Comparison of ENCODE assay signal across 10 cellular contexts in the genomic region with DNA sequence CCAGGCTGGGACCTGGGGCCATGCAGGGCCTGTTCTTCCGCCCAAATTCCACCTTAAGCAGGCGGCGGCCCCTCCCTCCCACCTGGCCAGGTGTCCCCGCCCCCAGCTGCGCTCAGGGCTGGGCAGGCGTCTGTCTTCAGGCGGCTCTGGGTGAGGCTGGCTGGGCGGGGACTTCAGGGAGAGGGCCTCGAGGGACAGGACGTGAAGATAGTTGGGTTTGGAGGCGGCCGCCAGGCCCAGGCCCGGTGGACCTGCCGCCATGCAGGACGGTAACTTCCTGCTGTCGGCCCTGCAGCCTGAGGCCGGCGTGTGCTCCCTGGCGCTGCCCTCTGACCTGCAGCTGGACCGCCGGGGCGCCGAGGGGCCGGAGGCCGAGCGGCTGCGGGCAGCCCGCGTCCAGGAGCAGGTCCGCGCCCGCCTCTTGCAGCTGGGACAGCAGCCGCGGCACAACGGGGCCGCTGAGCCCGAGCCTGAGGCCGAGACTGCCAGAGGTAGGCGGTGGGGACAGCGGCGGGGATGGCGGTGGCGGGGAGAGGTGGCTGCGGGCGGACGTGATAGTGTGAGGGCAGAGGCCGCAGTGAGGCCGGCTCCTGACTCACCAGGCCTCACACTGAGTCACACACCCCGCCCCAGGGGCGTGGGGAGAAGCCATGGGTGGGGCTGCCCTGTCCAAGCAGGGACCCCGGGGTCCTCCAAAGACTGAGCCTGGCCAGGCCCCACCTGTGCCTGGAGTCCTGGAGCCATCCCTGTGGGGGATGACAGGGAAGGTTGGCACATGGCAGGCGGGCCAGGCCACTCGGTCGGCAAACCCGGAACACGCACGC. TPM values are rescaled to one million over a fixed set of nuclear protein-coding genes. Genes with fewer than 3 reads are reported as not detected.
DNase-seq lines count a peak whose midpoint lies in the region; ATAC-seq and TF ChIP-seq lines count a peak whose summit lies in the region.
"Had no signal": no experiment of that assay in that cellular context is flagged by ENCODE, and none has a peak within 500 bp of the region (broad histone marks: within the 10 kb centered on the region; RNA-seq: fewer than 3 reads in every experiment).

A gene with protein sequence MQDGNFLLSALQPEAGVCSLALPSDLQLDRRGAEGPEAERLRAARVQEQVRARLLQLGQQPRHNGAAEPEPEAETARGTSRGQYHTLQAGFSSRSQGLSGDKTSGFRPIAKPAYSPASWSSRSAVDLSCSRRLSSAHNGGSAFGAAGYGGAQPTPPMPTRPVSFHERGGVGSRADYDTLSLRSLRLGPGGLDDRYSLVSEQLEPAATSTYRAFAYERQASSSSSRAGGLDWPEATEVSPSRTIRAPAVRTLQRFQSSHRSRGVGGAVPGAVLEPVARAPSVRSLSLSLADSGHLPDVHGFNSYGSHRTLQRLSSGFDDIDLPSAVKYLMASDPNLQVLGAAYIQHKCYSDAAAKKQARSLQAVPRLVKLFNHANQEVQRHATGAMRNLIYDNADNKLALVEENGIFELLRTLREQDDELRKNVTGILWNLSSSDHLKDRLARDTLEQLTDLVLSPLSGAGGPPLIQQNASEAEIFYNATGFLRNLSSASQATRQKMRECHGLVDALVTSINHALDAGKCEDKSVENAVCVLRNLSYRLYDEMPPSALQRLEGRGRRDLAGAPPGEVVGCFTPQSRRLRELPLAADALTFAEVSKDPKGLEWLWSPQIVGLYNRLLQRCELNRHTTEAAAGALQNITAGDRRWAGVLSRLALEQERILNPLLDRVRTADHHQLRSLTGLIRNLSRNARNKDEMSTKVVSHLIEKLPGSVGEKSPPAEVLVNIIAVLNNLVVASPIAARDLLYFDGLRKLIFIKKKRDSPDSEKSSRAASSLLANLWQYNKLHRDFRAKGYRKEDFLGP (plus strand): TSS at position 176 of the 824 bp plus-strand sequence. CDS start 84 bp downstream, at position 260.

- H3K9me3 Mint-ChIP-seq in endodermal cell = peaks cover 4% of the 10 kb centered on the region
- H3K9me3 Mint-ChIP-seq in natural killer cell = no peaks in the 10 kb centered on the region

- H3K36me3 Mint-ChIP-seq in endodermal cell (ENCODE audit: low read depth) (peaks cover 9% of the 10 kb centered on the region), natural killer cell (no peaks in the 10 kb centered on the region)

- DNase-seq in COLO668 (lab: John Stamatoyannopoulos, UW; ENCODE audit: unreplicated experiment) (peak; percentile 71), NCI-H146 treated with DMSO at 0.1 percent for 48 hours (lab: John Stamatoyannopoulos, UW; ENCODE audit: unreplicated experiment) (peak; percentile 47), endodermal cell (peak; percentile 90), natural killer cell (no peak), SJCRH30 (no peak)
- DNase-seq: effector CD8-positive, alpha-beta T cell had no signal

- H3K27me3 Mint-ChIP-seq in endodermal cell (ENCODE audit: insufficient read depth) = no peaks in the 10 kb centered on the region
- H3K27me3 Mint-ChIP-seq in natural killer cell (ENCODE audit: low read depth in 2 of 2) = no peaks in the 10 kb centered on the region

- H3K36me3 ChIP-seq in endodermal cell (ENCODE audit: control insufficient read depth, insufficient read depth, low read length) = no peaks in the 10 kb centered on the region
- no peaks in the 10 kb centered on the region for H3K36me3 ChIP-seq in SJCRH30

- H3K9ac ChIP-seq in endodermal cell (ENCODE audit: extremely low read depth, low read length, poor library complexity, severe bottlenecking) = no peak within 1 kb of the TSS

- ATAC-seq in natural killer cell = no peak
- no peak for ATAC-seq in HG03565 (IDR thresholded peaks at IDR 0.05; ENCODE audit: unreplicated experiment)
- no peak for ATAC-seq in HG03571 (IDR thresholded peaks at IDR 0.05; ENCODE audit: unreplicated experiment)
- no peak for ATAC-seq in GM18502 (IDR thresholded peaks at IDR 0.05; ENCODE audit: poor library complexity, unreplicated experiment)

- WGBS in endodermal cell (ENCODE audit: insufficient coverage in 1 of 2, insufficient read length in 1 of 2), 2 experiments = 85 to 93% methylated on average over 29 to 57 of the region's 57 CpGs

- H3K27ac Mint-ChIP-seq in endodermal cell (no peak within 1 kb of the TSS), natural killer cell (no peak within 1 kb of the TSS)

- H3K4me3 ChIP-seq in endodermal cell (ENCODE audit: low read length) (no peak within 1 kb of the TSS), SJCRH30 (no peak within 1 kb of the TSS)

- H3K9me3 ChIP-seq in endodermal cell (ENCODE audit: control insufficient read depth, low read length) = no peaks in the 10 kb centered on the region
- no peaks in the 10 kb centered on the region for H3K9me3 ChIP-seq in SJCRH30 (replicated peaks)

- peak within 1 kb of the TSS; percentile 29 for H3K27ac ChIP-seq in endodermal cell (ENCODE audit: low read depth, low read length)
- no peak within 1 kb of the TSS for H3K27ac ChIP-seq in SJCRH30

- no peaks in the 10 kb centered on the region for H3K4me1 ChIP-seq in endodermal cell (ENCODE audit: control insufficient read depth, insufficient read depth, low read length)
- H3K4me1 ChIP-seq in SJCRH30 = no peaks in the 10 kb centered on the region

- intact Hi-C loops in natural killer cell (cut with micrococcal nuclease) = no loop called here

- H3K27me3 ChIP-seq in endodermal cell (ENCODE audit: control insufficient read depth, insufficient read depth, low read length, poor library complexity, severe bottlenecking) (no peaks in the 10 kb centered on the region), SJCRH30 (no peaks in the 10 kb centered on the region)

- no peak for TF ChIP-seq CTCF in endodermal cell (conservative IDR thresholded peaks at IDR 0.05)
- TF ChIP-seq CTCF in natural killer cell (IDR thresholded peaks at IDR 0.05) = no peak

- H3K4me3 Mint-ChIP-seq in endodermal cell = peak within 1 kb of the TSS; percentile 62
- peak within 1 kb of the TSS; percentile 17 for H3K4me3 Mint-ChIP-seq in natural killer cell

- H3K4me1 Mint-ChIP-seq in endodermal cell = peaks cover 2% of the 10 kb centered on the region
- peaks cover 0 to 18% of the 10 kb centered on the region in 2 donors for H3K4me1 Mint-ChIP-seq in natural killer cell

RNA-seq across cellular contexts. Expression of the gene that starts here (rescaled TPM):
- 10 to 100 TPM; 35.4 to 44.8 TPM for total RNA-seq in endodermal cell
- 1.2 TPM for polyA plus RNA-seq in endodermal cell (2013, experiment 1 of 2)
- polyA plus RNA-seq in endodermal cell (2013, experiment 2 of 2) = 0.62 TPM
- total RNA-seq in natural killer cell = under 1 TPM in 2 of 3 donors, not detected in 1; 0.29 to 0.56 TPM
- 0.18 TPM in 1 of 2 replicates, not detected in the other for total RNA-seq in SJCRH30 (2014; rRNA removed; shearing (Covaris generic))
- total RNA-seq: T-helper 2 cell treated with Interferon-gamma antibody and Interleukin-4, amounts not matched to agents 100 ng/mL and 5 ng/mL, for 36 hours had no signal

Comparison
In these comparisons a context has a peak if more than half of its experiments do, and no peak if none do; other contexts are left out.
1. RNA of the gene that starts here (total RNA-seq): 35.4 to 44.8 TPM in endodermal cell; 0.29 to 0.56 TPM in natural killer cell and 0.18 TPM in SJCRH30; every median in the first group is over 10 times any median in the second.
2. DNase-seq: peak in COLO668 (single experiment), NCI-H146 treated with DMSO at 0.1 percent for 48 hours (single experiment) and endodermal cell (single experiment); none in natural killer cell (single experiment) and SJCRH30 (0 of 2).